Comparison of ENCODE assay signal across 8 cellular contexts in genomic region chr16:138049-138417, GRCh38. TPM values are rescaled to one million over a fixed set of nuclear protein-coding genes. Genes with fewer than 3 reads are reported as not detected.
DNase-seq lines count a peak whose midpoint lies in the region; ATAC-seq and TF ChIP-seq lines count a peak whose summit lies in the region.

No MANE protein-coding gene starts in this region.

- H3K27ac ChIP-seq in H9 (ENCODE audit: insufficient read length, low read depth, low read length): no peak overlapping the region

- intact Hi-C loops in lower leg skin (cut with DNase I; ENCODE audit: low total_unique reads): no loop called here

- H4K20me1 ChIP-seq in H9 (ENCODE audit: control insufficient read depth, insufficient read depth, insufficient read length): no peaks in the 10 kb centered on the region

- no peak overlapping the region for H4K8ac ChIP-seq in H9 (replicated peaks; ENCODE audit: insufficient read length, low read depth, low read length)

- no peak overlapping the region for H3K4ac ChIP-seq in H9 (ENCODE audit: low read depth, low read length)

- H3K4me1 Mint-ChIP-seq in H9 (peaks cover 0 to 2% of the 10 kb centered on the region in 2 experiments; a peak in 2 of 4 replicates), chondrocyte (ENCODE audit: low read depth) (peaks cover 17% of the 10 kb centered on the region)

- H3K9me3 Mint-ChIP-seq in H9: no peaks in the 10 kb centered on the region
- no peaks in the 10 kb centered on the region for H3K9me3 Mint-ChIP-seq in chondrocyte (ENCODE audit: low read depth)

- no peak overlapping the region for H2AFZ ChIP-seq in H9 (ENCODE audit: low read length)

- DNase-seq in H9 (peak; percentile 36), UCSD-AML1 (lab: John Stamatoyannopoulos, UW; ENCODE audit: unreplicated experiment) (peak; percentile 30), chondrocyte (ENCODE audit: low spot score) (no peak), lower leg skin (ENCODE audit: low spot score in 2 of 2) (no peak), 8988T (no peak)
- peak; percentile 30 for DNase-seq in stimulated activated naive CD4-positive, alpha-beta T cell treated with Interleukin-2 at 50 U/mL for 16 hours (lab: John Stamatoyannopoulos, UW)

- H3K56ac ChIP-seq in H9 (ENCODE audit: insufficient read length, low read depth, low read length): no peak overlapping the region

- H2BK5ac ChIP-seq in H9 (ENCODE audit: insufficient read length, low read length): no peak overlapping the region

- H3T11ph ChIP-seq in H9 (ENCODE audit: low read length): no peak overlapping the region

- H2BK20ac ChIP-seq in H9 (ENCODE audit: low read depth, low read length, poor library complexity, severe bottlenecking): peak overlapping the region; percentile 3

- H3K4me3 Mint-ChIP-seq in H9 (peak overlapping the region; percentile 79 to 87), chondrocyte (ENCODE audit: unreplicated experiment) (peak overlapping the region; percentile 80)

- no peaks in the 10 kb centered on the region for H3K79me1 ChIP-seq in H9 (ENCODE audit: insufficient read depth, low read depth, low read length, poor library complexity, severe bottlenecking)

- TF ChIP-seq CTCF in H9 (conservative IDR thresholded peaks at IDR 0.05): no peak
- no peak for TF ChIP-seq CTCF in chondrocyte (IDR thresholded peaks at IDR 0.05)
- TF ChIP-seq CTCF in lower leg skin (IDR thresholded peaks at IDR 0.05): no peak

- peak overlapping the region; percentile 77 for H3K4me3 ChIP-seq in lower leg skin (ENCODE audit: low read depth, poor library complexity, severe bottlenecking)

- H4K91ac ChIP-seq in H9 (ENCODE audit: insufficient read length, low read depth, low read length): no peak overlapping the region

- no peak for TF ChIP-seq POLR2A in lower leg skin (IDR thresholded peaks at IDR 0.05)

- H2BK15ac ChIP-seq in H9 (ENCODE audit: low read depth, low read length): no peak overlapping the region

- no peaks in the 10 kb centered on the region for H3K4me1 ChIP-seq in H9 (ENCODE audit: insufficient read depth, low read length)

- ATAC-seq in GM18498 (IDR thresholded peaks at IDR 0.05; ENCODE audit: unreplicated experiment): no peak
- ATAC-seq in GM21360 (IDR thresholded peaks at IDR 0.05; ENCODE audit: unreplicated experiment): no peak

- peak overlapping the region; percentile 43 for H3K4me2 ChIP-seq in H9 (ENCODE audit: insufficient read depth, insufficient read length, low read length)

- H3K27ac Mint-ChIP-seq in H9 (peak overlapping the region in 2 of 3 experiments; percentile 70 to 83; a peak in 1 of 7 replicates), chondrocyte (ENCODE audit: unreplicated experiment) (peak overlapping the region; percentile 61)

- no peaks in the 10 kb centered on the region for H3K9me3 ChIP-seq in H9 (ENCODE audit: control insufficient read depth, low read depth, low read length)

- peak overlapping the region; percentile 31 for H3K9ac ChIP-seq in H9 (ENCODE audit: extremely low read depth, insufficient read length, low read length)

- no CpG with 5 or more reads among the region's 30 CpGs for WGBS in H9 (ENCODE audit: extremely low coverage, insufficient read length, low lambda C conversion rate)
- 1 to 5% methylated on average over 25 to 27 of the region's 30 CpGs for WGBS in lower leg skin, 2 donors

- H3K36me3 Mint-ChIP-seq in H9 (ENCODE audit: insufficient read depth in 1 of 3, low read depth in 3 of 3) (peaks cover 0 to 2% (median 0%) of the 10 kb centered on the region in 3 experiments; a peak in 1 of 7 replicates), chondrocyte (ENCODE audit: low read depth) (no peaks in the 10 kb centered on the region)

- H3K27me3 ChIP-seq in H9 (ENCODE audit: insufficient read depth, low read length): no peaks in the 10 kb centered on the region

- H2BK120ac ChIP-seq in H9 (ENCODE audit: low read depth, low read length, poor library complexity, severe bottlenecking): no peak overlapping the region

- H3K79me2 ChIP-seq in H9 (ENCODE audit: insufficient read depth, low read length): no peaks in the 10 kb centered on the region

- no peak overlapping the region for H3K23ac ChIP-seq in H9 (ENCODE audit: insufficient read length, low read depth, low read length)

- H4K5ac ChIP-seq in H9 (ENCODE audit: insufficient read length, low read depth, low read length): no peak overlapping the region

- no peaks in the 10 kb centered on the region for H3K23me2 ChIP-seq in H9 (ENCODE audit: insufficient read length, low read depth, low read length, poor library complexity, severe bottlenecking)

- H3K27me3 Mint-ChIP-seq in H9 (ENCODE audit: low read depth): peaks cover 10% of the 10 kb centered on the region
- no peaks in the 10 kb centered on the region for H3K27me3 Mint-ChIP-seq in chondrocyte (ENCODE audit: low read depth)

- peak overlapping the region; percentile 80; the same call in 1 of the 2 replicates for H3K14ac ChIP-seq in H9 (ENCODE audit: insufficient read depth, low read length)

- H2AK5ac ChIP-seq in H9 (ENCODE audit: insufficient read length, low read length): no peak overlapping the region

- H3K18ac ChIP-seq in H9 (ENCODE audit: insufficient read length, low read depth, low read length): peak overlapping the region; percentile 75

- H2BK12ac ChIP-seq in H9 (ENCODE audit: insufficient read length, low read depth, low read length): no peak overlapping the region

RNA-seq across cellular contexts. Expression of gene NPRL3, which starts 0.4 kb away (rescaled TPM):
- total RNA-seq in H9 (2021) (36.9 and 37.1 TPM in 2 replicates), chondrocyte (32.0 to 39.6 TPM (median 35.4 TPM) in 3 replicates), lower leg skin (10 to 100 TPM; 20.3 to 33.9 (median 23.6) TPM)

RNA-seq across cellular contexts. Expression of gene HBZ, which starts 14.4 kb away (rescaled TPM):
- total RNA-seq in H9 (2021): not detected in 2 replicates
- total RNA-seq in chondrocyte: not detected in 3 replicates
- not detected for total RNA-seq in lower leg skin

RNA-seq across cellular contexts. Expression of gene HBM, which starts 27.7 kb away (rescaled TPM):
- total RNA-seq in H9 (2021) (not detected in 2 replicates), chondrocyte (not detected in 3 replicates), lower leg skin (not detected)

RNA-seq across cellular contexts. Expression of gene HBA2, which starts 34.6 kb away (rescaled TPM):
- 4.3 TPM in 1 of 2 replicates, not detected in the other for total RNA-seq in H9 (2021)
- total RNA-seq in chondrocyte: not detected in 3 replicates
- 100 to 1,000 TPM in 1 of 4 donors, 10 to 100 TPM in 2, 1 to 10 TPM in 1; 1.3 to 348 (median 64.4) TPM for total RNA-seq in lower leg skin

RNA-seq across cellular contexts. Expression of gene HBA1, which starts 38.4 kb away (rescaled TPM):
- total RNA-seq in H9 (2021): 2.0 and 7.2 TPM in 2 replicates
- not detected in 3 replicates for total RNA-seq in chondrocyte
- 100 to 1,000 TPM in 2 of 4 donors, 10 to 100 TPM in 1, 1 to 10 TPM in 1; 2.5 to 474 (median 180) TPM for total RNA-seq in lower leg skin

Comparison
In these comparisons a context has a peak if more than half of its experiments do, and no peak if none do; other contexts are left out.
1. DNase-seq: peak in H9 (single experiment), UCSD-AML1 (single experiment) and stimulated activated naive CD4-positive, alpha-beta T cell treated with Interleukin-2 at 50 U/mL for 16 hours (single experiment); none in chondrocyte (single experiment), lower leg skin (0 of 2) and 8988T (single experiment).